33 cellular contexts compared by ENCODE assay signal in genomic region chr5:41598011-41598410, GRCh38.
DNase-seq lines count a peak whose midpoint lies in the region; ATAC-seq and TF ChIP-seq lines count a peak whose summit lies in the region.
"Had no signal": no experiment of that assay in that cellular context is flagged by ENCODE, and none has a peak within 500 bp of the region (broad histone marks: within the 10 kb centered on the region; RNA-seq: fewer than 3 reads in every experiment).

No MANE protein-coding gene starts in this region.

- TF ChIP-seq RAD21 in IMR-90 (IDR thresholded peaks at IDR 0.05; ENCODE audit: low read length) = no peak

- no peak overlapping the region for H2AK5ac ChIP-seq in IMR-90 (ENCODE audit: low read depth, low read length)

- H3K9ac ChIP-seq in IMR-90 (ENCODE audit: low read depth, low read length) = no peak overlapping the region
- H3K9ac ChIP-seq: parathyroid adenoma had no signal

- no peaks in the 10 kb centered on the region for H3K4me1 ChIP-seq in IMR-90 (ENCODE audit: control insufficient read depth, insufficient read depth, low read length)
- H3K4me1 ChIP-seq: ascending aorta, esophagus squamous epithelium, parathyroid adenoma, right atrium auricular region, SJSA1, spleen, stomach, tibial artery had no signal

- H3K9me3 Mint-ChIP-seq in activated CD4-positive, alpha-beta memory T cell treated with anti-CD3 and anti-CD28 coated beads for 36 hours = no peaks in the 10 kb centered on the region
- H3K9me3 Mint-ChIP-seq: activated CD4-positive, alpha-beta T cell treated with anti-CD3 and anti-CD28 coated beads, Interleukin-2, amount 10 ng/mL, durations not matched to agents 24 days and 14 days; activated naive CD8-positive, alpha-beta T cell treated with anti-CD3 and anti-CD28 coated beads for 36 hours had no signal

- H3K4me1 Mint-ChIP-seq in activated CD4-positive, alpha-beta memory T cell treated with anti-CD3 and anti-CD28 coated beads for 36 hours (ENCODE audit: low read depth) = no peaks in the 10 kb centered on the region
- H3K4me1 Mint-ChIP-seq: activated CD4-positive, alpha-beta T cell treated with anti-CD3 and anti-CD28 coated beads, Interleukin-2, amount 10 ng/mL, durations not matched to agents 24 days and 14 days; activated naive CD8-positive, alpha-beta T cell treated with anti-CD3 and anti-CD28 coated beads for 36 hours; neural crest cell had no signal

- no peak overlapping the region for H3K27ac ChIP-seq in IMR-90 (ENCODE audit: insufficient read depth, low read length)
- H3K27ac ChIP-seq: ascending aorta, C4-2B, dorsolateral prefrontal cortex, esophagus squamous epithelium, parathyroid adenoma, right atrium auricular region, RWPE1, SJSA1, spleen, stomach, tibial artery had no signal

- H3K79me1 ChIP-seq in IMR-90 (ENCODE audit: low read depth in 1 of 2, low read length in 2 of 2) = no peaks in the 10 kb centered on the region

- H4K91ac ChIP-seq in IMR-90 (ENCODE audit: insufficient read depth, low read depth, low read length) = no peak overlapping the region

- H3K36me3 ChIP-seq in IMR-90 (ENCODE audit: control insufficient read depth, insufficient read depth, low read length) = no peaks in the 10 kb centered on the region
- H3K36me3 ChIP-seq: ascending aorta, esophagus squamous epithelium, right atrium auricular region, SJSA1, spleen, stomach, tibial artery had no signal

- no peak overlapping the region for H3K4me2 ChIP-seq in IMR-90 (ENCODE audit: low read depth, low read length)

- no peaks in the 10 kb centered on the region for H3K36me3 Mint-ChIP-seq in activated CD4-positive, alpha-beta memory T cell treated with anti-CD3 and anti-CD28 coated beads for 36 hours
- H3K36me3 Mint-ChIP-seq: activated naive CD8-positive, alpha-beta T cell treated with anti-CD3 and anti-CD28 coated beads for 36 hours had no signal

- no peak overlapping the region for H4K5ac ChIP-seq in IMR-90 (ENCODE audit: low read depth, low read length)

- no TSS peak for BruUV-seq in IMR-90 (replicated peaks; lab: Mats Ljungman, UMichigan)

- no peaks in the 10 kb centered on the region for H3K27me3 ChIP-seq in IMR-90 (ENCODE audit: control insufficient read depth, insufficient read depth, low read length)
- H3K27me3 ChIP-seq: ascending aorta, dorsolateral prefrontal cortex, esophagus squamous epithelium, right atrium auricular region, SJSA1, spleen, stomach, tibial artery had no signal

- H3K9me1 ChIP-seq in IMR-90 (ENCODE audit: insufficient read depth, low read length) = no peaks in the 10 kb centered on the region

- H3K18ac ChIP-seq in IMR-90 (ENCODE audit: low read depth, low read length) = no peak overlapping the region

- TF ChIP-seq POLR2A in IMR-90 (IDR thresholded peaks at IDR 0.05; ENCODE audit: low read depth, low read length) = no peak

- H4K8ac ChIP-seq in IMR-90 (ENCODE audit: low read depth in 2 of 2, low read length in 2 of 2) = no peak overlapping the region

- TF ChIP-seq CTCF in IMR-90 (conservative IDR thresholded peaks at IDR 0.05; ENCODE audit: low read depth, low read length) (no peak), choroid plexus epithelial cell (conservative IDR thresholded peaks at IDR 0.05; ENCODE audit: low read depth, low read length) (no peak)

- CTCF ChIA-PET in IMR-90 (lab: Yijun Ruan, JAX) = no interaction called here
- CTCF ChIA-PET in activated CD4-positive, alpha-beta memory T cell treated with anti-CD3 and anti-CD28 coated beads for 36 hours (lab: Charles Lee) = no interaction called here

- H3K14ac ChIP-seq in IMR-90 (replicated peaks; ENCODE audit: low read depth, low read length) = no peak overlapping the region

- H3K56ac ChIP-seq in IMR-90 (ENCODE audit: extremely low read depth, insufficient read depth, low read length) = no peak overlapping the region

- no peak overlapping the region for H2AFZ ChIP-seq in IMR-90 (replicated peaks; ENCODE audit: low read length, poor library complexity)
- H2AFZ ChIP-seq: parathyroid adenoma had no signal

- intact Hi-C loops in IMR-90 (cut with micrococcal nuclease) = no loop called here
- intact Hi-C loops in activated CD4-positive, alpha-beta memory T cell treated with anti-CD3 and anti-CD28 coated beads for 36 hours (cut with micrococcal nuclease) = no loop called here

- ATAC-seq in IMR-90 (ENCODE audit: low read depth) = peak; percentile 42; the same call in 1 of the 2 replicates

- no peaks in the 10 kb centered on the region for H3K9me3 ChIP-seq in IMR-90 (ENCODE audit: control insufficient read depth, insufficient read depth, low read length)
- H3K9me3 ChIP-seq: ascending aorta, esophagus squamous epithelium, right atrium auricular region, SJSA1, tibial artery had no signal

- H2BK120ac ChIP-seq in IMR-90 (ENCODE audit: low read depth, low read length) = no peak overlapping the region

- DNase-seq in AG20443 (ENCODE audit: low spot score) (peak; percentile 60), IMR-90 (peak; percentile 26), choroid plexus epithelial cell (ENCODE audit: low read depth) (peak; percentile 67), myocyte (ENCODE audit: low read depth) (peak; percentile 53), Ammon's horn (ENCODE audit: low spot score) (no peak)
- no peak for DNase-seq in stimulated activated naive CD4-positive, alpha-beta T cell treated with Interleukin-2 at 50 U/mL for 16 hours (lab: John Stamatoyannopoulos, UW)
- no peak for DNase-seq in activated CD4-positive, alpha-beta memory T cell treated with anti-CD3 and anti-CD28 coated beads for 36 hours
- DNase-seq in stimulated activated CD4-positive, alpha-beta T cell treated with anti-CD3 and anti-CD28 coated beads, Interleukin-4, amount 100 ng/mL, for 1 hour = no peak
- DNase-seq: activated CD4-positive, alpha-beta T cell treated with anti-CD3 and anti-CD28 coated beads, Interleukin-2, amount 10 ng/mL, durations not matched to agents 24 days and 14 days; activated gamma-delta T cell; activated naive CD8-positive, alpha-beta T cell treated with anti-CD3 and anti-CD28 coated beads for 36 hours; cerebellar nuclear complex; DMS79; dorsolateral prefrontal cortex; esophagus squamous epithelium; GF-D8; hypothalamus; KBM-7; NCI-H1105; NCI-H187 treated with DMSO at 0.1 percent for 48 hours; NCI-H2171; spleen; stimulated activated CD4-positive, alpha-beta T cell treated with anti-CD3 and anti-CD28 coated beads, Interleukin-2, amount 100 ng/mL, for 24 hours; stomach; T1000; tibial artery had no signal

- no peaks in the 10 kb centered on the region for H4K20me1 ChIP-seq in IMR-90 (ENCODE audit: insufficient read depth, low read length)

- H3K23ac ChIP-seq in IMR-90 (ENCODE audit: low read depth, low read length) = no peak overlapping the region

- POLR2A ChIA-PET in IMR-90 (lab: Charles Lee; ENCODE audit: unreplicated experiment) = interaction anchor here (0.6 kb wide), 1 partner anchor 51 kb away, joined by 5 read pairs; no protein-coding TSS in a partner anchor
- POLR2A ChIA-PET in activated CD4-positive, alpha-beta memory T cell treated with anti-CD3 and anti-CD28 coated beads for 36 hours (lab: Charles Lee) = no interaction called here

- no peak overlapping the region for H2AK9ac ChIP-seq in IMR-90 (replicated peaks; ENCODE audit: low read depth, low read length, poor library complexity)

- no peak overlapping the region for H2BK20ac ChIP-seq in IMR-90 (ENCODE audit: low read depth, low read length)

- no peak overlapping the region for H3K4me3 Mint-ChIP-seq in activated CD4-positive, alpha-beta memory T cell treated with anti-CD3 and anti-CD28 coated beads for 36 hours
- H3K4me3 Mint-ChIP-seq: activated CD4-positive, alpha-beta T cell treated with anti-CD3 and anti-CD28 coated beads, Interleukin-2, amount 10 ng/mL, durations not matched to agents 24 days and 14 days; activated naive CD8-positive, alpha-beta T cell treated with anti-CD3 and anti-CD28 coated beads for 36 hours; neural crest cell had no signal

- no peak overlapping the region for H3K27ac Mint-ChIP-seq in activated CD4-positive, alpha-beta memory T cell treated with anti-CD3 and anti-CD28 coated beads for 36 hours
- H3K27ac Mint-ChIP-seq: activated CD4-positive, alpha-beta T cell treated with anti-CD3 and anti-CD28 coated beads, Interleukin-2, amount 10 ng/mL, durations not matched to agents 24 days and 14 days; activated naive CD8-positive, alpha-beta T cell treated with anti-CD3 and anti-CD28 coated beads for 36 hours had no signal

- H3K4ac ChIP-seq in IMR-90 (ENCODE audit: low read depth, low read length) = no peak overlapping the region

- no peak overlapping the region for H2BK5ac ChIP-seq in IMR-90 (ENCODE audit: low read depth, low read length, poor library complexity, severe bottlenecking)

- no peaks in the 10 kb centered on the region for H3K27me3 Mint-ChIP-seq in activated CD4-positive, alpha-beta memory T cell treated with anti-CD3 and anti-CD28 coated beads for 36 hours
- H3K27me3 Mint-ChIP-seq: activated CD4-positive, alpha-beta T cell treated with anti-CD3 and anti-CD28 coated beads, Interleukin-2, amount 10 ng/mL, durations not matched to agents 24 days and 14 days; activated naive CD8-positive, alpha-beta T cell treated with anti-CD3 and anti-CD28 coated beads for 36 hours had no signal

- H3K4me3 ChIP-seq in IMR-90 (ENCODE audit: insufficient read depth, low read depth, low read length) (no peak overlapping the region), choroid plexus epithelial cell (ENCODE audit: low read depth, low read length) (no peak overlapping the region)
- H3K4me3 ChIP-seq: ascending aorta, dorsolateral prefrontal cortex, esophagus squamous epithelium, right atrium auricular region, SJSA1, spleen, stomach, tibial artery had no signal

- in situ Hi-C loops in IMR-90 (cut with MboI; ENCODE audit: low sequenced_read_pairs) = no loop called here

- no peak overlapping the region for H2BK15ac ChIP-seq in IMR-90 (ENCODE audit: low read depth, low read length)

- dilution Hi-C loops in IMR-90 (cut with HindIII; ENCODE audit: low sequenced_read_pairs, unreplicated experiment) = no loop called here

TF ChIP-seq in IMR-90, 13 proteins besides CTCF, POLR2A, EP300 and RAD21 (continues in another document):
- TF ChIP-seq SMC3 (IDR thresholded peaks at IDR 0.05; ENCODE audit: low read depth, low read length) (no peak), CHD1 (IDR thresholded peaks at IDR 0.05; ENCODE audit: low read depth, low read length) (no peak), NFE2L2 (IDR thresholded peaks at IDR 0.05; ENCODE audit: low read depth, low read length) (no peak), RFX5 (IDR thresholded peaks at IDR 0.05; ENCODE audit: low read depth, low read length) (no peak), FOS (IDR thresholded peaks at IDR 0.05; ENCODE audit: low read depth, low read length) (no peak), RCOR1 (IDR thresholded peaks at IDR 0.05; ENCODE audit: insufficient replicate concordance, low read length) (no peak), MAZ (IDR thresholded peaks at IDR 0.05; ENCODE audit: borderline replicate concordance, low read depth, low read length) (no peak)

Comparison
In these comparisons a context has a peak if more than half of its experiments do, and no peak if none do; other contexts are left out.
1. DNase-seq: peak in AG20443 (single experiment), IMR-90 (single experiment), choroid plexus epithelial cell (single experiment) and myocyte (single experiment); none in stimulated activated naive CD4-positive, alpha-beta T cell treated with Interleukin-2 at 50 U/mL for 16 hours (single experiment), Ammon's horn (single experiment), activated CD4-positive, alpha-beta memory T cell treated with anti-CD3 and anti-CD28 coated beads for 36 hours (single experiment) and stimulated activated CD4-positive, alpha-beta T cell treated with anti-CD3 and anti-CD28 coated beads, Interleukin-4, amount 100 ng/mL, for 1 hour (single experiment).